In the genomic region with DNA sequence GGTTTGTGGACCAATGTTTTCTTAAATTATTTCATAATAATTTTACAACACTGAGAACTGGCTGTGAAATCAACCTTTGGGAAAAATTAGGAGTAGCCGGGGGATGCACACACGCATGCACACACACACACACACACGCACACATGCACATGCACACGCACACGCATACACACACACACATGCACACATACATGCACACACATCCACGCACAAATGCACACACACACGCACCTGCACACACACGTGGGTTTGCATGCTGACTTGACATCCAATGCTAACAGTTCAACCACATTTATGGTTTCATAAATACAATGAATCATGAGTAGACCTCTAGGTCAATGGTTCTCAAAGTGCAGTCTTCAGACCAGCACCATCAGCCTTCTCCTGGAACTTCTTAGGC, we compare ENCODE assay signal across 36 cellular contexts.
"Had no signal": no experiment of that assay in that cellular context is flagged by ENCODE, and none has a peak within 500 bp of the region (broad histone marks: within the 10 kb centered on the region; RNA-seq: fewer than 3 reads in every experiment).

No MANE protein-coding gene starts in this region.

- H3K9me3 ChIP-seq: adrenal gland, body of pancreas, breast epithelium had no signal

- ATAC-seq: activated CD8-positive, alpha-beta T cell treated with anti-CD3 and anti-CD28 coated beads for 36 hours; activated naive CD4-positive, alpha-beta T cell treated with anti-CD3 and anti-CD28 coated beads, Interleukin-2, amount 50 U/mL, for 72 hours; activated T-cell treated with anti-CD3 and anti-CD28 coated beads, Interleukin-2, amount 50 U/mL, for 4 hours; activated T-cell treated with anti-CD3 and anti-CD28 coated beads, Interleukin-2, amount 50 U/mL, for 72 hours; activated T-helper 17 cell treated with anti-CD3 and anti-CD28 coated beads, Interleukin-2, amount 50 U/mL, for 72 hours; body of pancreas had no signal

- H3K27me3 ChIP-seq: adrenal gland, body of pancreas, brain microvascular endothelial cell, breast epithelium, cardiac muscle cell had no signal

- H3K27ac ChIP-seq: adrenal gland, body of pancreas, brain microvascular endothelial cell, breast epithelium, cardiac muscle cell, VCaP had no signal

- H3K36me3 ChIP-seq: adrenal gland, brain microvascular endothelial cell, breast epithelium, cardiac muscle cell had no signal

- H3K4me3 ChIP-seq: adrenal gland, body of pancreas, breast epithelium, cardiac muscle cell had no signal

- FAIRE-seq: astrocyte, TTC549 had no signal

- DNase-seq: activated B cell treated with CpG ODN at 0.5 μM for 24 hours; activated CD4-positive, alpha-beta memory T cell treated with anti-CD3 and anti-CD28 coated beads for 36 hours; activated CD4-positive, alpha-beta T cell treated with anti-CD3 and anti-CD28 coated beads for 4 hours; activated CD4-positive, alpha-beta T cell treated with anti-CD3 and anti-CD28 coated beads, Interleukin-2, amount 10 ng/mL, durations not matched to agents 24 days and 14 days; activated CD4-positive, alpha-beta T cell treated with anti-CD3 and anti-CD28 coated beads, Interleukin-2, amount 50 U/mL, for 1 hour; activated CD4-positive, alpha-beta T cell treated with anti-CD3 and anti-CD28 coated beads, Interleukin-2, amount 50 U/mL, for 4 hours; activated CD4-positive, CD25-positive, alpha-beta regulatory T cell treated with anti-CD3 and anti-CD28 coated beads, Interleukin-2, amount 50 U/mL, for 72 hours; activated CD8-positive, alpha-beta memory T cell treated with anti-CD3 and anti-CD28 coated beads, Interleukin-2, amount 50 U/mL, for 4 hours; activated CD8-positive, alpha-beta T cell treated with anti-CD3 and anti-CD28 coated beads for 36 hours; activated effector memory CD4-positive, alpha-beta T cell treated with anti-CD3 and anti-CD28 coated beads, Interleukin-2, amount 50 U/mL, for 16 hours; activated gamma-delta T cell treated with Interleukin-2 at 50 U/mL for 16 hours; activated naive CD4-positive, alpha-beta T cell; activated naive CD4-positive, alpha-beta T cell treated with anti-CD3 and anti-CD28 coated beads for 36 hours; activated naive CD4-positive, alpha-beta T cell treated with anti-CD3 and anti-CD28 coated beads, Interleukin-2, amount 50 U/mL, for 16 hours; activated naive CD8-positive, alpha-beta T cell treated with anti-CD3 and anti-CD28 coated beads for 36 hours; activated T-cell treated with anti-CD3 and anti-CD28 coated beads for 4 hours; activated T-cell treated with anti-CD3 and anti-CD28 coated beads, Interleukin-2, amount 50 U/mL, for 1 hour; activated T-cell treated with anti-CD3 and anti-CD28 coated beads, Interleukin-2, amount 50 U/mL, for 4 hours; activated T-cell treated with anti-CD3 and anti-CD28 coated beads, Interleukin-2, amount 50 U/mL, for 72 hours; adrenal gland; amniotic stem cell; aorta; body of pancreas; brain microvascular endothelial cell; caudate nucleus; cerebellar nuclear complex; T-helper 1 cell; T-helper 2 cell; T-helper 9 cell had no signal

- H3K4me1 ChIP-seq: adrenal gland, body of pancreas, breast epithelium had no signal
